In the genomic region with DNA sequence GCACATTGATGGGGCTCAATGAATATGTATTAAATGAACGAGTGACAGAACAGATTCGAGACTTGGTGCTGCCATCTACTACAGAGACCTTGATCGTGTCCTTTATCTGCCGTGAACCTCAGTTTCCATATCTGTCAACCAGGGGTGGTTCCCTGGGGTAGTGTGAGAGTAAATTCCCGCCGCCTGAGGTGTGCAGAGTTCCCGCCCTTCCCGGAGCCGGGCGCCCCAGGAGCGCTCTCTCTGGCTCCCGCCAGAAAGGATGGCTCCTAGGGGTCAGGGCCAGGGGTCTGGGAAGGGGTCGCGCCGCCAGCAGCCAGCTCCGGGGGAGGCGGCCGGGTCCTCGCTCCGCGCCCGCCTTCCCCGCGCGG, we compare ENCODE assay signal across 2 cellular contexts.
TF ChIP-seq lines count a peak whose summit lies in the region.

No MANE protein-coding gene starts in this region.

TF ChIP-seq in A549, 52 proteins besides CTCF, POLR2A, EP300 and RAD21 (continued from another document):
- TF ChIP-seq KDM1A (IDR thresholded peaks at IDR 0.05; ENCODE audit: low read depth), result peak; percentile 12; the same call in 1 of the 2 replicates
TF ChIP-seq in A549: peak in this region for 4.

TF ChIP-seq in HEK293, 187 proteins besides CTCF, POLR2A, EP300 and RAD21 (continued from another document):
- TF ChIP-seq, protein P1, sequence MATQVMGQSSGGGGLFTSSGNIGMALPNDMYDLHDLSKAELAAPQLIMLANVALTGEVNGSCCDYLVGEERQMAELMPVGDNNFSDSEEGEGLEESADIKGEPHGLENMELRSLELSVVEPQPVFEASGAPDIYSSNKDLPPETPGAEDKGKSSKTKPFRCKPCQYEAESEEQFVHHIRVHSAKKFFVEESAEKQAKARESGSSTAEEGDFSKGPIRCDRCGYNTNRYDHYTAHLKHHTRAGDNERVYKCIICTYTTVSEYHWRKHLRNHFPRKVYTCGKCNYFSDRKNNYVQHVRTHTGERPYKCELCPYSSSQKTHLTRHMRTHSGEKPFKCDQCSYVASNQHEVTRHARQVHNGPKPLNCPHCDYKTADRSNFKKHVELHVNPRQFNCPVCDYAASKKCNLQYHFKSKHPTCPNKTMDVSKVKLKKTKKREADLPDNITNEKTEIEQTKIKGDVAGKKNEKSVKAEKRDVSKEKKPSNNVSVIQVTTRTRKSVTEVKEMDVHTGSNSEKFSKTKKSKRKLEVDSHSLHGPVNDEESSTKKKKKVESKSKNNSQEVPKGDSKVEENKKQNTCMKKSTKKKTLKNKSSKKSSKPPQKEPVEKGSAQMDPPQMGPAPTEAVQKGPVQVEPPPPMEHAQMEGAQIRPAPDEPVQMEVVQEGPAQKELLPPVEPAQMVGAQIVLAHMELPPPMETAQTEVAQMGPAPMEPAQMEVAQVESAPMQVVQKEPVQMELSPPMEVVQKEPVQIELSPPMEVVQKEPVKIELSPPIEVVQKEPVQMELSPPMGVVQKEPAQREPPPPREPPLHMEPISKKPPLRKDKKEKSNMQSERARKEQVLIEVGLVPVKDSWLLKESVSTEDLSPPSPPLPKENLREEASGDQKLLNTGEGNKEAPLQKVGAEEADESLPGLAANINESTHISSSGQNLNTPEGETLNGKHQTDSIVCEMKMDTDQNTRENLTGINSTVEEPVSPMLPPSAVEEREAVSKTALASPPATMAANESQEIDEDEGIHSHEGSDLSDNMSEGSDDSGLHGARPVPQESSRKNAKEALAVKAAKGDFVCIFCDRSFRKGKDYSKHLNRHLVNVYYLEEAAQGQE (tag by site-specific recombination; IDR thresholded peaks at IDR 0.05), result 0 out of 2 replicates have a peak, but pooled peaks have one; percentile 2
- TF ChIP-seq BCL11B (tag by site-specific recombination; IDR thresholded peaks at IDR 0.05; ENCODE audit: low read depth), result peak; percentile 47; the same call in 1 of the 2 replicates
